ENCODE assay signal across 8 cellular contexts in genomic region chr19:37654833-37655688, GRCh38. TPM values are rescaled to one million over a fixed set of nuclear protein-coding genes. Genes with fewer than 3 reads are reported as not detected.
DNase-seq lines count a peak whose midpoint lies in the region; ATAC-seq and TF ChIP-seq lines count a peak whose summit lies in the region.

ZFP30 (minus strand) TSS chr19:37655465; CDS start chr19:37647822, 7,643 bp downstream.

- TF ChIP-seq EP300 in gastroesophageal sphincter (IDR thresholded peaks at IDR 0.05): no peak

- CTCF ChIA-PET in Caco-2 (lab: Charles Lee): no interaction called here

- H3K9me3 ChIP-seq in Caco-2 (peaks cover 10% of the 10 kb centered on the region; the same call in 1 of the 2 replicates), RWPE2 (ENCODE audit: severe bottlenecking) (peaks cover 6% of the 10 kb centered on the region), gastroesophageal sphincter (no peaks in the 10 kb centered on the region), subcutaneous abdominal adipose tissue (ENCODE audit: control insufficient read depth in 5 of 5, low read length in 5 of 5) (peaks cover 0 to 8% (median 6%) of the 10 kb centered on the region in 5 donors)

- H3K9me3 Mint-ChIP-seq in Caco-2 (ENCODE audit: unreplicated experiment): peaks cover 16% of the 10 kb centered on the region

- H3K4me3 Mint-ChIP-seq in Caco-2 (ENCODE audit: unreplicated experiment): peak within 1 kb of the TSS; percentile 84

- WGBS in gastroesophageal sphincter (ENCODE audit: low coverage in 1 of 2), 2 donors: 0% methylated on average over 3 of the region's 66 CpGs; no CpG with 5 or more reads in 1 of the 2 donors

- H3K4me1 Mint-ChIP-seq in Caco-2 (ENCODE audit: low read depth, unreplicated experiment): peaks cover 20% of the 10 kb centered on the region

- peak; percentile 36 to 44 for TF ChIP-seq POLR2A in gastroesophageal sphincter (IDR thresholded peaks at IDR 0.05)

- H3K4me1 ChIP-seq in Caco-2 (no peaks in the 10 kb centered on the region; the same call in 1 of the 2 replicates), RWPE2 (ENCODE audit: insufficient read depth, poor library complexity, severe bottlenecking) (peaks cover 12% of the 10 kb centered on the region), gastroesophageal sphincter (peaks cover 0 to 40% (median 11%) of the 10 kb centered on the region in 3 donors), subcutaneous abdominal adipose tissue (ENCODE audit: control insufficient read depth in 5 of 5, insufficient read depth in 5 of 5, low read length in 5 of 5) (peaks cover 7 to 34% (median 26%) of the 10 kb centered on the region in 5 donors)

- TF ChIP-seq CTCF in Caco-2 (IDR thresholded peaks at IDR 0.05; ENCODE audit: insufficient read depth in 1 of 2, low read depth in 1 of 2, low read length in 1 of 2, severe bottlenecking in 1 of 2, unreplicated experiment in 1 of 2) (no peak), RWPE2 (IDR thresholded peaks at IDR 0.05; ENCODE audit: poor library complexity, severe bottlenecking) (no peak), gastroesophageal sphincter (IDR thresholded peaks at IDR 0.05) (no peak)

- DNase-seq in Caco-2 (peak; percentile 95 to 97), HuH-7.5 (ENCODE audit: low spot score) (peak; percentile 70), RWPE2 (ENCODE audit: low spot score) (peak; percentile 83), non-pigmented ciliary epithelial cell (ENCODE audit: low read depth) (peak; percentile 17)
- DNase-seq in activated naive CD4-positive, alpha-beta T cell treated with Interleukin-2 at 50 U/mL for 16 hours: peak; percentile 85

- H3K36me3 ChIP-seq in Caco-2 (ENCODE audit: control insufficient read depth, insufficient read depth, low read length) (no peaks in the 10 kb centered on the region), RWPE2 (ENCODE audit: low read depth) (peaks cover 9% of the 10 kb centered on the region), gastroesophageal sphincter (peaks cover 0 to under 1% of the 10 kb centered on the region in 2 donors), subcutaneous abdominal adipose tissue (ENCODE audit: control insufficient read depth in 5 of 5, insufficient read depth in 5 of 5, low read length in 5 of 5) (no peaks in the 10 kb centered on the region)

- peak within 1 kb of the TSS; percentile 97 for H3K27ac Mint-ChIP-seq in Caco-2 (ENCODE audit: unreplicated experiment)

- peaks cover 33% of the 10 kb centered on the region for H3K36me3 Mint-ChIP-seq in Caco-2 (ENCODE audit: insufficient read depth, unreplicated experiment)

- H3K9ac ChIP-seq in subcutaneous abdominal adipose tissue (ENCODE audit: low read length in 5 of 5): peak within 1 kb of the TSS; percentile 72 to 94 (median 76)

- ATAC-seq in GM21423 (IDR thresholded peaks at IDR 0.05; ENCODE audit: unreplicated experiment) (peak; percentile 61), RWPE2 (ENCODE audit: low read depth) (peak; percentile 76), gastroesophageal sphincter (peak; percentile 95)

- H3K27ac ChIP-seq in RWPE2 (ENCODE audit: poor library complexity, severe bottlenecking): peak within 1 kb of the TSS; percentile 70
- H3K27ac ChIP-seq in gastroesophageal sphincter: peak within 1 kb of the TSS; percentile 68 to 95 (median 93)
- peak within 1 kb of the TSS; percentile 78 for H3K27ac ChIP-seq in subcutaneous abdominal adipose tissue (ENCODE audit: low read depth, low read length)

- no peaks in the 10 kb centered on the region for H3K27me3 Mint-ChIP-seq in Caco-2 (ENCODE audit: insufficient read depth, unreplicated experiment)

- peak within 1 kb of the TSS; percentile 100 for H3K4me3 ChIP-seq in Caco-2 (ENCODE audit: low read depth, low read length)
- H3K4me3 ChIP-seq in RWPE2 (ENCODE audit: severe bottlenecking): peak within 1 kb of the TSS; percentile 55
- H3K4me3 ChIP-seq in gastroesophageal sphincter: peak within 1 kb of the TSS; percentile 45 to 73
- H3K4me3 ChIP-seq in subcutaneous abdominal adipose tissue (ENCODE audit: low read depth in 1 of 5, low read length in 5 of 5): peak within 1 kb of the TSS; percentile 87 to 95 (median 90)

- no TSS peak for BruUV-seq in Caco-2 (replicated peaks; lab: Mats Ljungman, UMichigan)

- intact Hi-C loops in Caco-2 (cut with micrococcal nuclease; ENCODE audit: unreplicated experiment): loop anchor here (2.0 to 5.0 kb wide), 3 partner anchors 64 to 438 kb away; partner anchors contain the start of genes ZNF383, ZNF573 and ZNF607

- POLR2A ChIA-PET in Caco-2 (lab: Charles Lee): interaction anchor here (0.5 kb wide), 2 partner anchors 70 to 284 kb away, joined by 3 to 7 read pairs; partner anchors contain the start of gene ZNF527

- H3K27me3 ChIP-seq in Caco-2 (replicated peaks; ENCODE audit: control insufficient read depth, insufficient read depth, low read length): no peaks in the 10 kb centered on the region
- no peaks in the 10 kb centered on the region for H3K27me3 ChIP-seq in RWPE2 (ENCODE audit: insufficient read depth, poor library complexity, severe bottlenecking)
- no peaks in the 10 kb centered on the region for H3K27me3 ChIP-seq in gastroesophageal sphincter
- H3K27me3 ChIP-seq in subcutaneous abdominal adipose tissue (ENCODE audit: control insufficient read depth in 5 of 5, insufficient read depth in 4 of 5, low read length in 5 of 5): no peaks in the 10 kb centered on the region

RNA-seq across cellular contexts. Expression of gene ZFP30, which starts in this region (rescaled TPM):
- 12.9 and 15.5 TPM in 2 replicates for total RNA-seq in Caco-2 (2022)
- 10 to 100 TPM in 3 of 4 donors, 1 to 10 TPM in 1; 9.6 to 17.4 (median 14.9) TPM for total RNA-seq in gastroesophageal sphincter

Comparison
In these comparisons a context has a peak if more than half of its experiments do, and no peak if none do; other contexts are left out.
1. Peak in every context shown above with its lines: DNase-seq, ATAC-seq, H3K4me3 ChIP-seq and H3K27ac ChIP-seq.
2. DNase-seq: peak in every context shown above with its lines; median percentile 96 in Caco-2; 85 in activated naive CD4-positive, alpha-beta T cell treated with Interleukin-2 at 50 U/mL for 16 hours; 83 in RWPE2; 70 in HuH-7.5; 17 in non-pigmented ciliary epithelial cell.